ENCODE assay signal across 1 cellular context in the genomic region with DNA sequence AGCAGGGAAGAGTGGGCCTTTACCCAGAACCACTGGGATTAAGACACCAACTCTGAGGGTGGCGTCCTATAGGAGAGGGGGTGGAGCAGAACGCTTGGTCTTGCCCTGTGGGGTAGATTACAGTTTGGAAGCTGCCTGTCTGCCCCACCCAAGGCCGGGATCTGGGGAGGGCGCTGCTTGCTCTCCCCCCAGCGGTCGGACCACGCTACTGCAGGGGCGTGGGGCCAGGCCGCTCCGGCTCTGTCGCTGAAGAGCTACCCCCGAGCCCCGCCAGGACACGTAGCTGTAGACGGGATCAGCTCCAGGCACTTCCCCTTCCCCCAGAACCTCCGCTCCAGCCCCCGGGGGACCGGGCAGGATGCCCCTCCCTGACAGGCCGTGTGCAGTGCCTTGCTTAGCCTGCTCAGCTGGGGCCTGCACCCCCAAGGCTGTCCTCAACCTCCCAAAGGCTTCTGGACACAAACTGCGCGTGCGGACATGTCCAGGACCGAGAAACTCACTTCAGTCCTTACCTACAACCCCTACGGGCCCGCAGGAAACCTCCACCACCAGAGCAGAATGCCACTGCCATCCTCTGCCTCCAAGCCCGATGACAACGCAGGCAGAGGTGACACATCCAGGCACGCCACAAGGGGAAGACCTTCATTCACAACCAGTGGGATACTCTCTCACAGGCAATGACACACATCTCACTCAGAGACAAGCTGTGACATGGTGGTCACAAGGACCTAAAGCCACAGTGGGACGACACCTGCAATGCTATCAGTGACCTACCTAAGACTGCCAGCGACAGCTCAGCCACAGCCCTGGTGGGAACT.
TF ChIP-seq lines count a peak whose summit lies in the region.

No MANE protein-coding gene starts in this region.

TF ChIP-seq in K562, 482 proteins besides CTCF, POLR2A, EP300 and RAD21 (continued from another document and continues in another):
- TF ChIP-seq, protein P1, sequence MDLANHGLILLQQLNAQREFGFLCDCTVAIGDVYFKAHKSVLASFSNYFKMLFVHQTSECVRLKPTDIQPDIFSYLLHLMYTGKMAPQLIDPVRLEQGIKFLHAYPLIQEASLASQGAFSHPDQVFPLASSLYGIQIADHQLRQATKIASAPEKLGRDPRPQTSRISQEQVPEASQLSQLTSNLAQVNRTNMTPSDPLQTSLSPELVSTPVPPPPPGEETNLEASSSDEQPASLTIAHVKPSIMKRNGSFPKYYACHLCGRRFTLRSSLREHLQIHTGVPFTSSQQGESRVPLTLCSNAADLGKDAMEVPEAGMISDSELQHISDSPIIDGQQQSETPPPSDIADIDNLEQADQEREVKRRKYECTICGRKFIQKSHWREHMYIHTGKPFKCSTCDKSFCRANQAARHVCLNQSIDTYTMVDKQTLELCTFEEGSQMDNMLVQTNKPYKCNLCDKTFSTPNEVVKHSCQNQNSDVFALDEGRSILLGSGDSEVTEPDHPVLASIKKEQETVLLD (IDR thresholded peaks at IDR 0.05): peak; percentile 34; the same call in 1 of the 2 replicates
- no peak for TF ChIP-seq U2AF2 (optimal IDR thresholded peaks at IDR 0.05; ENCODE audit: low read depth, low read length)
- 0 out of 2 replicates have a peak, but pooled peaks have one; percentile 9 for TF ChIP-seq DPF2 (IDR thresholded peaks at IDR 0.05)
- peak; percentile 66 for TF ChIP-seq CREM (IDR thresholded peaks at IDR 0.05; ENCODE audit: low read depth)
- TF ChIP-seq THRAP3 (IDR thresholded peaks at IDR 0.05; ENCODE audit: borderline replicate concordance): no peak
- 0 out of 2 replicates have a peak, but pooled peaks have one; percentile 45 for TF ChIP-seq TOE1 (IDR thresholded peaks at IDR 0.05; ENCODE audit: borderline replicate concordance)
- TF ChIP-seq TOE1 (CRISPR knock-in tag; IDR thresholded peaks at IDR 0.05; ENCODE audit: borderline replicate concordance, low read depth): no peak
- TF ChIP-seq GABPA (tag; conservative IDR thresholded peaks at IDR 0.05; ENCODE audit: low read depth): no peak
- no peak for TF ChIP-seq ZNF143 (CRISPR knock-in tag; IDR thresholded peaks at IDR 0.05)
- TF ChIP-seq FOXK2 (conservative IDR thresholded peaks at IDR 0.05 in 1 of 2, IDR thresholded peaks at IDR 0.05 in 1 of 2; ENCODE audit: low read depth in 2 of 2): no peak
- TF ChIP-seq, protein P2, sequence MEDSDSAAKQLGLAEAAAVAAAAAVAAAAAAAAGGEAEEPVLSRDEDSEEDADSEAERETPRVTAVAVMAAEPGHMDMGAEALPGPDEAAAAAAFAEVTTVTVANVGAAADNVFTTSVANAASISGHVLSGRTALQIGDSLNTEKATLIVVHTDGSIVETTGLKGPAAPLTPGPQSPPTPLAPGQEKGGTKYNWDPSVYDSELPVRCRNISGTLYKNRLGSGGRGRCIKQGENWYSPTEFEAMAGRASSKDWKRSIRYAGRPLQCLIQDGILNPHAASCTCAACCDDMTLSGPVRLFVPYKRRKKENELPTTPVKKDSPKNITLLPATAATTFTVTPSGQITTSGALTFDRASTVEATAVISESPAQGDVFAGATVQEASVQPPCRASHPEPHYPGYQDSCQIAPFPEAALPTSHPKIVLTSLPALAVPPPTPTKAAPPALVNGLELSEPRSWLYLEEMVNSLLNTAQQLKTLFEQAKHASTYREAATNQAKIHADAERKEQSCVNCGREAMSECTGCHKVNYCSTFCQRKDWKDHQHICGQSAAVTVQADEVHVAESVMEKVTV (CRISPR knock-in tag; IDR thresholded peaks at IDR 0.05): peak; percentile 91
- no peak for TF ChIP-seq KAT8 (IDR thresholded peaks at IDR 0.05; ENCODE audit: low read depth)
- TF ChIP-seq, protein P3, sequence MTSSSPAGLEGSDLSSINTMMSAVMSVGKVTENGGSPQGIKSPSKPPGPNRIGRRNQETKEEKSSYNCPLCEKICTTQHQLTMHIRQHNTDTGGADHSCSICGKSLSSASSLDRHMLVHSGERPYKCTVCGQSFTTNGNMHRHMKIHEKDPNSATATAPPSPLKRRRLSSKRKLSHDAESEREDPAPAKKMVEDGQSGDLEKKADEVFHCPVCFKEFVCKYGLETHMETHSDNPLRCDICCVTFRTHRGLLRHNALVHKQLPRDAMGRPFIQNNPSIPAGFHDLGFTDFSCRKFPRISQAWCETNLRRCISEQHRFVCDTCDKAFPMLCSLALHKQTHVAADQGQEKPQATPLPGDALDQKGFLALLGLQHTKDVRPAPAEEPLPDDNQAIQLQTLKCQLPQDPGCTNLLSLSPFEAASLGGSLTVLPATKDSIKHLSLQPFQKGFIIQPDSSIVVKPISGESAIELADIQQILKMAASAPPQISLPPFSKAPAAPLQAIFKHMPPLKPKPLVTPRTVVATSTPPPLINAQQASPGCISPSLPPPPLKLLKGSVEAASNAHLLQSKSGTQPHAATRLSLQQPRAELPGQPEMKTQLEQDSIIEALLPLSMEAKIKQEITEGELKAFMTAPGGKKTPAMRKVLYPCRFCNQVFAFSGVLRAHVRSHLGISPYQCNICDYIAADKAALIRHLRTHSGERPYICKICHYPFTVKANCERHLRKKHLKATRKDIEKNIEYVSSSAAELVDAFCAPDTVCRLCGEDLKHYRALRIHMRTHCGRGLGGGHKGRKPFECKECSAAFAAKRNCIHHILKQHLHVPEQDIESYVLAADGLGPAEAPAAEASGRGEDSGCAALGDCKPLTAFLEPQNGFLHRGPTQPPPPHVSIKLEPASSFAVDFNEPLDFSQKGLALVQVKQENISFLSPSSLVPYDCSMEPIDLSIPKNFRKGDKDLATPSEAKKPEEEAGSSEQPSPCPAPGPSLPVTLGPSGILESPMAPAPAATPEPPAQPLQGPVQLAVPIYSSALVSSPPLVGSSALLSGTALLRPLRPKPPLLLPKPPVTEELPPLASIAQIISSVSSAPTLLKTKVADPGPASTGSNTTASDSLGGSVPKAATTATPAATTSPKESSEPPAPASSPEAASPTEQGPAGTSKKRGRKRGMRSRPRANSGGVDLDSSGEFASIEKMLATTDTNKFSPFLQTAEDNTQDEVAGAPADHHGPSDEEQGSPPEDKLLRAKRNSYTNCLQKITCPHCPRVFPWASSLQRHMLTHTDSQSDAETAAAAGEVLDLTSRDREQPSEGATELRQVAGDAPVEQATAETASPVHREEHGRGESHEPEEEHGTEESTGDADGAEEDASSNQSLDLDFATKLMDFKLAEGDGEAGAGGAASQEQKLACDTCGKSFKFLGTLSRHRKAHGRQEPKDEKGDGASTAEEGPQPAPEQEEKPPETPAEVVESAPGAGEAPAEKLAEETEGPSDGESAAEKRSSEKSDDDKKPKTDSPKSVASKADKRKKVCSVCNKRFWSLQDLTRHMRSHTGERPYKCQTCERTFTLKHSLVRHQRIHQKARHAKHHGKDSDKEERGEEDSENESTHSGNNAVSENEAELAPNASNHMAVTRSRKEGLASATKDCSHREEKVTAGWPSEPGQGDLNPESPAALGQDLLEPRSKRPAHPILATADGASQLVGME (CRISPR knock-in tag; IDR thresholded peaks at IDR 0.05): no peak
- TF ChIP-seq, protein P4, sequence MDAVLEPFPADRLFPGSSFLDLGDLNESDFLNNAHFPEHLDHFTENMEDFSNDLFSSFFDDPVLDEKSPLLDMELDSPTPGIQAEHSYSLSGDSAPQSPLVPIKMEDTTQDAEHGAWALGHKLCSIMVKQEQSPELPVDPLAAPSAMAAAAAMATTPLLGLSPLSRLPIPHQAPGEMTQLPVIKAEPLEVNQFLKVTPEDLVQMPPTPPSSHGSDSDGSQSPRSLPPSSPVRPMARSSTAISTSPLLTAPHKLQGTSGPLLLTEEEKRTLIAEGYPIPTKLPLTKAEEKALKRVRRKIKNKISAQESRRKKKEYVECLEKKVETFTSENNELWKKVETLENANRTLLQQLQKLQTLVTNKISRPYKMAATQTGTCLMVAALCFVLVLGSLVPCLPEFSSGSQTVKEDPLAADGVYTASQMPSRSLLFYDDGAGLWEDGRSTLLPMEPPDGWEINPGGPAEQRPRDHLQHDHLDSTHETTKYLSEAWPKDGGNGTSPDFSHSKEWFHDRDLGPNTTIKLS (IDR thresholded peaks at IDR 0.05; ENCODE audit: borderline replicate concordance, low read depth): peak; percentile 48
- no peak for TF ChIP-seq ZBTB8A (IDR thresholded peaks at IDR 0.05; ENCODE audit: partially characterized antibody)
- TF ChIP-seq, protein P5, sequence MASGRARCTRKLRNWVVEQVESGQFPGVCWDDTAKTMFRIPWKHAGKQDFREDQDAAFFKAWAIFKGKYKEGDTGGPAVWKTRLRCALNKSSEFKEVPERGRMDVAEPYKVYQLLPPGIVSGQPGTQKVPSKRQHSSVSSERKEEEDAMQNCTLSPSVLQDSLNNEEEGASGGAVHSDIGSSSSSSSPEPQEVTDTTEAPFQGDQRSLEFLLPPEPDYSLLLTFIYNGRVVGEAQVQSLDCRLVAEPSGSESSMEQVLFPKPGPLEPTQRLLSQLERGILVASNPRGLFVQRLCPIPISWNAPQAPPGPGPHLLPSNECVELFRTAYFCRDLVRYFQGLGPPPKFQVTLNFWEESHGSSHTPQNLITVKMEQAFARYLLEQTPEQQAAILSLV (tag; IDR thresholded peaks at IDR 0.05): no peak
- TF ChIP-seq L3MBTL2 (IDR thresholded peaks at IDR 0.05): peak; percentile 56; the same call in 1 of the 2 replicates
- TF ChIP-seq ZNF589 (CRISPR knock-in tag; IDR thresholded peaks at IDR 0.05; ENCODE audit: low read depth): no peak
- no peak for TF ChIP-seq ZNF311 (CRISPR knock-in tag; IDR thresholded peaks at IDR 0.05)
- TF ChIP-seq ZC3H4 (CRISPR knock-in tag; IDR thresholded peaks at IDR 0.05; ENCODE audit: borderline replicate concordance): 0 out of 2 replicates have a peak, but pooled peaks have one; percentile 55
- no peak; the same call in 1 of the 2 replicates for TF ChIP-seq TCF3 (CRISPR knock-in tag; IDR thresholded peaks at IDR 0.05)
- no peak for TF ChIP-seq SIN3A (IDR thresholded peaks at IDR 0.05; ENCODE audit: borderline replicate concordance in 2 of 2, control insufficient read depth in 1 of 2, low read depth in 2 of 2, low read length in 2 of 2)
- TF ChIP-seq ESRRB (CRISPR knock-in tag; IDR thresholded peaks at IDR 0.05; ENCODE audit: borderline replicate concordance): no peak
- no peak for TF ChIP-seq CBX2 (IDR thresholded peaks at IDR 0.05; ENCODE audit: insufficient read depth, low read length, poor library complexity, severe bottlenecking)
- no peak for TF ChIP-seq CSDE1 (IDR thresholded peaks at IDR 0.05)
- TF ChIP-seq MECOM (CRISPR knock-in tag; IDR thresholded peaks at IDR 0.05): no peak
- TF ChIP-seq CHCHD3 (CRISPR knock-in tag; IDR thresholded peaks at IDR 0.05): no peak
- TF ChIP-seq, protein P6, sequence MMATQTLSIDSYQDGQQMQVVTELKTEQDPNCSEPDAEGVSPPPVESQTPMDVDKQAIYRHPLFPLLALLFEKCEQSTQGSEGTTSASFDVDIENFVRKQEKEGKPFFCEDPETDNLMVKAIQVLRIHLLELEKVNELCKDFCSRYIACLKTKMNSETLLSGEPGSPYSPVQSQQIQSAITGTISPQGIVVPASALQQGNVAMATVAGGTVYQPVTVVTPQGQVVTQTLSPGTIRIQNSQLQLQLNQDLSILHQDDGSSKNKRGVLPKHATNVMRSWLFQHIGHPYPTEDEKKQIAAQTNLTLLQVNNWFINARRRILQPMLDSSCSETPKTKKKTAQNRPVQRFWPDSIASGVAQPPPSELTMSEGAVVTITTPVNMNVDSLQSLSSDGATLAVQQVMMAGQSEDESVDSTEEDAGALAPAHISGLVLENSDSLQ (IDR thresholded peaks at IDR 0.05): no peak
- no peak for TF ChIP-seq PML (IDR thresholded peaks at IDR 0.05; ENCODE audit: low read length)
- TF ChIP-seq ZNF232 (CRISPR knock-in tag; IDR thresholded peaks at IDR 0.05): no peak
- no peak for TF ChIP-seq NR4A1 (CRISPR knock-in tag; IDR thresholded peaks at IDR 0.05)
- no peak for TF ChIP-seq NR4A1 (tag; IDR thresholded peaks at IDR 0.05)
- no peak for TF ChIP-seq RHOXF2B (CRISPR knock-in tag; conservative IDR thresholded peaks at IDR 0.05)
- TF ChIP-seq NR2C1 (IDR thresholded peaks at IDR 0.05): no peak
- TF ChIP-seq NR2C1 (tag; IDR thresholded peaks at IDR 0.05): no peak
- no peak for TF ChIP-seq ZSCAN32 (CRISPR knock-in tag; IDR thresholded peaks at IDR 0.05)
- TF ChIP-seq HNRNPK (IDR thresholded peaks at IDR 0.05; ENCODE audit: low read depth, low read length, poor library complexity, severe bottlenecking): no peak
- TF ChIP-seq, protein P7, sequence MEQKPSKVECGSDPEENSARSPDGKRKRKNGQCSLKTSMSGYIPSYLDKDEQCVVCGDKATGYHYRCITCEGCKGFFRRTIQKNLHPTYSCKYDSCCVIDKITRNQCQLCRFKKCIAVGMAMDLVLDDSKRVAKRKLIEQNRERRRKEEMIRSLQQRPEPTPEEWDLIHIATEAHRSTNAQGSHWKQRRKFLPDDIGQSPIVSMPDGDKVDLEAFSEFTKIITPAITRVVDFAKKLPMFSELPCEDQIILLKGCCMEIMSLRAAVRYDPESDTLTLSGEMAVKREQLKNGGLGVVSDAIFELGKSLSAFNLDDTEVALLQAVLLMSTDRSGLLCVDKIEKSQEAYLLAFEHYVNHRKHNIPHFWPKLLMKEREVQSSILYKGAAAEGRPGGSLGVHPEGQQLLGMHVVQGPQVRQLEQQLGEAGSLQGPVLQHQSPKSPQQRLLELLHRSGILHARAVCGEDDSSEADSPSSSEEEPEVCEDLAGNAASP (IDR thresholded peaks at IDR 0.05): no peak
- no peak for TF ChIP-seq ZNF408 (CRISPR knock-in tag; IDR thresholded peaks at IDR 0.05; ENCODE audit: low read depth)
- no peak for TF ChIP-seq HMG20B (CRISPR knock-in tag; IDR thresholded peaks at IDR 0.05)
- TF ChIP-seq ZNF717 (CRISPR knock-in tag; IDR thresholded peaks at IDR 0.05): no peak
- TF ChIP-seq ZNF316 (IDR thresholded peaks at IDR 0.05): no peak
- no peak for TF ChIP-seq SAFB2 (IDR thresholded peaks at IDR 0.05; ENCODE audit: borderline replicate concordance, low read depth, low read length, severe bottlenecking)
- TF ChIP-seq SMAD2 (IDR thresholded peaks at IDR 0.05; ENCODE audit: low read depth, low read length): no peak
- TF ChIP-seq, protein P8, sequence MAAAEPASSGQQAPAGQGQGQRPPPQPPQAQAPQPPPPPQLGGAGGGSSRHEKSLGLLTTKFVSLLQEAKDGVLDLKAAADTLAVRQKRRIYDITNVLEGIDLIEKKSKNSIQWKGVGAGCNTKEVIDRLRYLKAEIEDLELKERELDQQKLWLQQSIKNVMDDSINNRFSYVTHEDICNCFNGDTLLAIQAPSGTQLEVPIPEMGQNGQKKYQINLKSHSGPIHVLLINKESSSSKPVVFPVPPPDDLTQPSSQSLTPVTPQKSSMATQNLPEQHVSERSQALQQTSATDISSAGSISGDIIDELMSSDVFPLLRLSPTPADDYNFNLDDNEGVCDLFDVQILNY (CRISPR knock-in tag; IDR thresholded peaks at IDR 0.05): no peak
- TF ChIP-seq SOX6 (IDR thresholded peaks at IDR 0.05): peak; percentile 36; the same call in 1 of the 2 replicates
- 0 out of 4 replicates have a peak, but pooled peaks have one; percentile 20 to 51 for TF ChIP-seq TEAD1 (CRISPR knock-in tag; IDR thresholded peaks at IDR 0.05)
- peak; percentile 28; the same call in 1 of the 2 replicates for TF ChIP-seq TRIM28 (IDR thresholded peaks at IDR 0.05)
- peak; percentile 46; the same call in 1 of the 2 replicates for TF ChIP-seq JUND (IDR thresholded peaks at IDR 0.05; ENCODE audit: borderline replicate concordance, low read depth, low read length)
- peak; percentile 39; the same call in 1 of the 3 replicates for TF ChIP-seq JUND (tag; IDR thresholded peaks at IDR 0.05; ENCODE audit: borderline replicate concordance, low read depth, low read length)
- TF ChIP-seq PPARD (CRISPR knock-in tag; IDR thresholded peaks at IDR 0.05): no peak
